In the genomic region with DNA sequence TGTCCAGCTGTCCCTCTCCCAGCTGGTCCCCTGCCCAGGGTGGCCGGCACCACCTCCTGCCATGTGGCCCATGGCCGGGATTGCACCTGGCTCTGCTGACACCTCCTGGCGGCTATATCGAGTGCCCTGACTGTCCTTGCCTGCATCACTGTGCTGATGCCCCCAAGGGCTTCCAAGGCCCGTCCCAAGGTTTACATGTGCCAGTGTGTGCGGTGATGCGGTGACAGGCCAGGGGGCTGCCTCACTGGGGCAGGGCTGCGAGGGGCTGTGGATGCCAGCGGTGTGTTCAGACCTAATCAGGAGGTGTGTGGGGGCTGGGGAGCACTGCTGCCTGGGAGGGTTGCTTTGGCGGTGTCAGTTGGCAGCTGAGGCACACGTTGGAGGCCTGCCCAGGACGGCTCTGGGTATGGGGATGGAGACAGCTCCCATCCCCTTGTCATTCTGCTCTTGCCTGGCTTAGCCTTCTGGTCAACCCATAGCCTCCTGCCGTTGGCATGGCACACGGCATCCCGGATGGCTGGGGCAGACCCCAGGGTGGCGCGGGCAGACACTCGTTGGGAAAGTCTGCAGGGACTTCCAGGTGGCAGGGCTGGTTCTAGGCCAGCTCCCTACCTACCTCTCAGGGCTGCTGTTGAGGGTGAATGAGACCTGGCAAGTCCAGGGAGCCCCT, we compare ENCODE assay signal across 11 cellular contexts. TPM values are rescaled to one million over a fixed set of nuclear protein-coding genes. Genes with fewer than 3 reads are reported as not detected.
A peak's percentile ranks its signal among the peaks of the same experiment; 100 is the strongest.
DNase-seq lines count a peak whose midpoint lies in the region; ATAC-seq and TF ChIP-seq lines count a peak whose summit lies in the region.
"Had no signal": no experiment of that assay in that cellular context is flagged by ENCODE, and none has a peak within 500 bp of the region (broad histone marks: within the 10 kb centered on the region; RNA-seq: fewer than 3 reads in every experiment).

No MANE protein-coding gene starts in this region.

- H3K27ac Mint-ChIP-seq in Calu3 (ENCODE audit: unreplicated experiment): peak overlapping the region; percentile 30

- peaks cover 13% of the 10 kb centered on the region for H3K4me1 Mint-ChIP-seq in Calu3 (ENCODE audit: low read depth, unreplicated experiment)

- CTCF ChIA-PET in Calu3 (lab: Charles Lee): interaction anchor here (1.0 to 1.2 kb wide), 2 partner anchors 8 to 10 kb away, joined by 3 read pairs; no protein-coding TSS in a partner anchor

- no peak for DNase-seq in Calu3
- DNase-seq in NCI-H2171 (lab: John Stamatoyannopoulos, UW): peak; percentile 41
- no peak for DNase-seq in esophagus muscularis mucosa (ENCODE audit: extremely low spot score)
- peak; percentile 82 for DNase-seq in posterior vena cava (ENCODE audit: low spot score)
- no peak for DNase-seq in NK-92 (lab: John Stamatoyannopoulos, UW; ENCODE audit: unreplicated experiment)
- DNase-seq: NCI-H526; stimulated activated naive CD8-positive, alpha-beta T cell treated with anti-CD3 and anti-CD28 coated beads, Interleukin-15, Interleukin-2, amounts not matched to agents 100 U/mL and 50 U/mL, for 24 hours had no signal

- no peaks in the 10 kb centered on the region for H3K9me3 Mint-ChIP-seq in Calu3 (ENCODE audit: low read depth, unreplicated experiment)

- H3K36me3 Mint-ChIP-seq in Calu3 (ENCODE audit: insufficient read depth, unreplicated experiment): peaks cover 81% of the 10 kb centered on the region

- H3K4me1 ChIP-seq in esophagus muscularis mucosa: peaks cover 52 to 88% (median 70%) of the 10 kb centered on the region in 4 donors

- no peak for TF ChIP-seq EP300 in esophagus muscularis mucosa (IDR thresholded peaks at IDR 0.05)

- ATAC-seq in GM21528 (IDR thresholded peaks at IDR 0.05; ENCODE audit: low FRiP score, unreplicated experiment): no peak
- no peak for ATAC-seq in HG02763 (IDR thresholded peaks at IDR 0.05; ENCODE audit: unreplicated experiment)
- no peak for ATAC-seq in GM21825 (IDR thresholded peaks at IDR 0.05; ENCODE audit: unreplicated experiment)
- ATAC-seq: stimulated activated naive CD8-positive, alpha-beta T cell treated with anti-CD3 and anti-CD28 coated beads, Interleukin-15, Interleukin-2, amounts not matched to agents 100 U/mL and 50 U/mL, for 24 hours had no signal

- TF ChIP-seq CTCF in Calu3 (IDR thresholded peaks at IDR 0.05; ENCODE audit: unreplicated experiment) (no peak), esophagus muscularis mucosa (IDR thresholded peaks at IDR 0.05) (peak in 2 of 3 experiments; percentile 11 to 32)

- no peak overlapping the region for H3K4me3 ChIP-seq in esophagus muscularis mucosa

- peak overlapping the region; percentile 93 to 98 (median 96) for H3K27ac ChIP-seq in esophagus muscularis mucosa (replicated peaks in 1 of 4)
- H3K27ac ChIP-seq: VCaP had no signal

- WGBS in esophagus muscularis mucosa: 39% methylated on average over 13 of the region's 18 CpGs

- peaks cover 0 to 17% (median 3%) of the 10 kb centered on the region in 4 donors for H3K36me3 ChIP-seq in esophagus muscularis mucosa

- H3K27me3 ChIP-seq in esophagus muscularis mucosa: no peaks in the 10 kb centered on the region

- no peaks in the 10 kb centered on the region for H3K27me3 Mint-ChIP-seq in Calu3 (ENCODE audit: unreplicated experiment)

- TF ChIP-seq POLR2A in esophagus muscularis mucosa (IDR thresholded peaks at IDR 0.05; ENCODE audit: low read depth): no peak

- intact Hi-C loops in Calu3 (cut with micrococcal nuclease; ENCODE audit: unreplicated experiment): loop anchor here (5.0 to 10.0 kb wide), 2 partner anchors 163 to 225 kb away; a partner anchor contains a TSS
- intact Hi-C loops in esophagus muscularis mucosa (cut with DNase I): no loop called here
- intact Hi-C loops in posterior vena cava (cut with DNase I): no loop called here

- no TSS peak for BruUV-seq in Calu3 (replicated peaks; lab: Mats Ljungman, UMichigan)

- no peaks in the 10 kb centered on the region for H3K9me3 ChIP-seq in esophagus muscularis mucosa

- H3K4me3 Mint-ChIP-seq in Calu3 (ENCODE audit: low read depth, unreplicated experiment): peak overlapping the region; percentile 89

RNA-seq across cellular contexts. Expression of a gene that starts 5.5 kb away (rescaled TPM):
- total RNA-seq in Calu3 (2022) (93.5 and 111 TPM in 2 replicates), esophagus muscularis mucosa (10 to 100 TPM; 23.3 to 42.4 (median 30.5) TPM), posterior vena cava (10 to 100 TPM; 47.7 to 83.4 TPM)

RNA-seq across cellular contexts. Expression of a gene that starts 36.8 kb away (rescaled TPM):
- total RNA-seq in Calu3 (2022) (1.5 and 1.7 TPM in 2 replicates), esophagus muscularis mucosa (10 to 100 TPM; 12.3 to 26.2 (median 18.1) TPM), posterior vena cava (1 to 10 TPM; 7.8 to 8.8 TPM)

Comparison
In these comparisons a context has a peak if more than half of its experiments do, and no peak if none do; other contexts are left out.
1. DNase-seq: peak in NCI-H2171 (single experiment) and posterior vena cava (single experiment); none in Calu3 (single experiment), esophagus muscularis mucosa (single experiment) and NK-92 (single experiment).